Comparison of ENCODE assay signal across 13 cellular contexts in the genomic region with DNA sequence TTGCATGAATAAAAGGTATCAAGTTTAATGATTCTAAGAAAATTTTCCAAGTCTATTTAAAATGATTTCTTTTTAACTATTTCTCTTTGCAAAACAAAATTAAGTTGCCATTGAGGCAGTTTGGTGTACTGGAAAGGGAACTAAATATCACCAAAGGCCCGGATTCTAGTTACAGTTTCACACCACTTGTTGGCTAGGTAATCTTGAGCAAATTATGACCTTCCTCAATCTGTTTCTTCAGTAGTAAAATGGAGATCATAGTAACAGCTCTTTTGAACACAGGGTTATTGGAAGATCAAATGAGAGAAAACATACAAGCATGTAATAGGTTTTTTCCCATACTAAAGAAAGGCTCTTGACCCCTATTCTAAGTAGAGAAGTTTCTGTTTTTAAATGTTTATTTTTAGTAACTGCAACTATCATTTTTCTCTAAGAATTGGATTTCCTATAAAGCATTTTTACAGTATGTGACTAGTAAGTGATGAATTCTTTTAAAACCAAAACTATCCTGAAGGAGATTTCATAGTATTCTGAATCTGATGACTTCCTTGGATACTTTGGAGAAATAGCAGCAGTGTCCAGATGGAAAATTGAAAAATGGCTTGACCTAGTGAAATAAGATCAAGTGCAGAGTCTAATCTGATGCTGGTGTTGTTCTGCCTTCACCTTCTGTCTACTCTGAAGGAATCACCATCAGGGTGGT. TPM values are rescaled to one million over a fixed set of nuclear protein-coding genes. Genes with fewer than 3 reads are reported as not detected.
DNase-seq lines count a peak whose midpoint lies in the region; ATAC-seq and TF ChIP-seq lines count a peak whose summit lies in the region.
"Had no signal": no experiment of that assay in that cellular context is flagged by ENCODE, and none has a peak within 500 bp of the region (broad histone marks: within the 10 kb centered on the region; RNA-seq: fewer than 3 reads in every experiment).

No MANE protein-coding gene starts in this region.

- no peaks in the 10 kb centered on the region for H3K9me3 ChIP-seq in CD4-positive, alpha-beta T cell (ENCODE audit: control insufficient read depth, low read length)
- H3K9me3 ChIP-seq in breast epithelium: no peaks in the 10 kb centered on the region

- no peaks in the 10 kb centered on the region for H3K9me3 Mint-ChIP-seq in CD4-positive, alpha-beta T cell
- H3K9me3 Mint-ChIP-seq: activated T-helper 17 cell treated with anti-CD3 and anti-CD28 coated beads, Interleukin-2, amount 50 U/mL, for 72 hours had no signal

- TF ChIP-seq POLR2A in breast epithelium (IDR thresholded peaks at IDR 0.05): no peak

- H3K27ac ChIP-seq in CD4-positive, alpha-beta T cell (ENCODE audit: low read depth, low read length): no peak overlapping the region
- no peak overlapping the region for H3K27ac ChIP-seq in breast epithelium

- peak overlapping the region; percentile 3 for H3K27ac Mint-ChIP-seq in CD4-positive, alpha-beta T cell

- H3K36me3 ChIP-seq in breast epithelium: no peaks in the 10 kb centered on the region

- POLR2A ChIA-PET in CD4-positive, alpha-beta T cell (lab: Charles Lee): no interaction called here

- no peaks in the 10 kb centered on the region for H3K27me3 Mint-ChIP-seq in CD4-positive, alpha-beta T cell
- H3K27me3 Mint-ChIP-seq: activated T-helper 17 cell treated with anti-CD3 and anti-CD28 coated beads, Interleukin-2, amount 50 U/mL, for 72 hours had no signal

- no peaks in the 10 kb centered on the region for H3K27me3 ChIP-seq in CD4-positive, alpha-beta T cell (ENCODE audit: control insufficient read depth, insufficient read depth, low read length)
- no peaks in the 10 kb centered on the region for H3K27me3 ChIP-seq in breast epithelium

- H3K4me1 ChIP-seq in breast epithelium: peaks cover 4 to 5% of the 10 kb centered on the region in 2 donors

- no peak overlapping the region for H3K4me3 Mint-ChIP-seq in CD4-positive, alpha-beta T cell

- TF ChIP-seq CTCF in CD4-positive, alpha-beta T cell (IDR thresholded peaks at IDR 0.05): no peak
- TF ChIP-seq CTCF in breast epithelium (IDR thresholded peaks at IDR 0.05): no peak

- H3K4me1 Mint-ChIP-seq in CD4-positive, alpha-beta T cell (ENCODE audit: low read depth): peaks cover 56% of the 10 kb centered on the region

- ATAC-seq in CD4-positive, alpha-beta T cell (ENCODE audit: poor library complexity): no peak
- ATAC-seq in GM18909 (IDR thresholded peaks at IDR 0.05; ENCODE audit: poor library complexity, unreplicated experiment) (peak; percentile 65), HG02870 (IDR thresholded peaks at IDR 0.05; ENCODE audit: unreplicated experiment) (peak; percentile 67)

- no peak for DNase-seq in CD4-positive, alpha-beta T cell
- DNase-seq in OCI-M1 (lab: John Stamatoyannopoulos, UW): peak; percentile 31
- DNase-seq in breast epithelium (ENCODE audit: low spot score in 2 of 2): no peak
- no peak for DNase-seq in SHP77 treated with DMSO at 0.1 percent for 48 hours (lab: John Stamatoyannopoulos, UW)
- DNase-seq in putamen (ENCODE audit: low spot score): no peak
- no peak for DNase-seq in NCI-H187 (lab: John Stamatoyannopoulos, UW)
- DNase-seq: dermis blood vessel endothelial cell, glutamatergic neuron, mesendoderm had no signal

- H3K36me3 Mint-ChIP-seq in CD4-positive, alpha-beta T cell (ENCODE audit: low read depth): peaks cover 34% of the 10 kb centered on the region

- intact Hi-C loops in CD4-positive, alpha-beta T cell (cut with DNase I, micrococcal nuclease): no loop called here
- intact Hi-C loops in breast epithelium (cut with DNase I; ENCODE audit: low total_unique reads): no loop called here

- CTCF ChIA-PET in CD4-positive, alpha-beta T cell (lab: Charles Lee): no interaction called here

- no peak overlapping the region for H3K4me3 ChIP-seq in breast epithelium

RNA-seq across cellular contexts. Expression of gene SCAANT1, which starts 15.7 kb away (rescaled TPM):
- 1 to 10 TPM; 1.4 to 2.1 TPM for total RNA-seq in CD4-positive, alpha-beta T cell
- not detected for total RNA-seq in breast epithelium
- total RNA-seq: dermis blood vessel endothelial cell, skeletal muscle tissue had no signal

RNA-seq across cellular contexts. Expression of gene ATXN7, which starts 32.8 kb away (rescaled TPM):
- 100 to 1,000 TPM; 289 to 304 TPM for total RNA-seq in CD4-positive, alpha-beta T cell
- 10 to 100 TPM; 37.4 to 56.2 (median 47.9) TPM for total RNA-seq in breast epithelium

RNA-seq across cellular contexts. Expression of gene THOC7, which starts 32.9 kb away (rescaled TPM):
- total RNA-seq in CD4-positive, alpha-beta T cell: 10 to 100 TPM; 21.6 to 23.7 TPM
- 10 to 100 TPM; 61.9 to 62.9 (median 62.2) TPM for total RNA-seq in breast epithelium

Comparison
In these comparisons a context has a peak if more than half of its experiments do, and no peak if none do; other contexts are left out.
1. RNA of gene ATXN7, which starts 32.8 kb away (total RNA-seq): 289 to 304 TPM in CD4-positive, alpha-beta T cell; 37.4 to 56.2 TPM in breast epithelium; every median in the first group is over 4 times any median in the second.